8 cellular contexts compared by ENCODE assay signal in genomic region chr6:150068786-150069648, GRCh38. TPM values are rescaled to one million over a fixed set of nuclear protein-coding genes. Genes with fewer than 3 reads are reported as not detected.
A peak's percentile ranks its signal among the peaks of the same experiment; 100 is the strongest.
DNase-seq lines count a peak whose midpoint lies in the region; ATAC-seq and TF ChIP-seq lines count a peak whose summit lies in the region.

Gene ULBP3 (minus strand): TSS chr6:150069121. CDS start chr6:150069066, 55 bp downstream.

- peak; percentile 80 for ATAC-seq in GM18907 (IDR thresholded peaks at IDR 0.05; ENCODE audit: unreplicated experiment)
- ATAC-seq in HG03442 (IDR thresholded peaks at IDR 0.05; ENCODE audit: unreplicated experiment), result peak; percentile 62
- peak; percentile 97 for ATAC-seq in Panc1
- peak; percentile 82 for ATAC-seq in activated T-helper 17 cell treated with anti-CD3 and anti-CD28 coated beads, Interleukin-2, amount 50 U/mL, for 72 hours (replicated peaks)
- peak; percentile 76 to 87 (median 80) for ATAC-seq in natural killer cell
- peak; percentile 81 for ATAC-seq in stimulated activated effector memory CD8-positive, alpha-beta T cell treated with anti-CD3 and anti-CD28 coated beads, Interleukin-12 subunit alpha, Interleukin-12 subunit beta, amount 100 ng/mL, for 72 hours

- CTCF ChIA-PET in AG04449 (lab: Yijun Ruan, JAX), result interaction anchor here (0.5 to 6.0 kb wide), 17 partner anchors 8 to 749 kb away, joined by 3 to 76 read pairs (median 4); partner anchors contain the start of gene RAET1L
- CTCF ChIA-PET in Panc1 (lab: Charles Lee), result interaction anchor here (0.6 to 0.7 kb wide), 6 partner anchors 10 to 1544 kb away, joined by 3 to 8 read pairs (median 3); no protein-coding TSS in a partner anchor

- H3K27me3 ChIP-seq in Panc1 (ENCODE audit: control insufficient read depth, insufficient read depth, low read length), result no peaks in the 10 kb centered on the region

- no peaks in the 10 kb centered on the region for H3K9me3 ChIP-seq in Panc1 (ENCODE audit: control insufficient read depth, insufficient read depth, low read depth, low read length)

- no peak within 1 kb of the TSS for H3K27ac Mint-ChIP-seq in activated T-helper 17 cell treated with anti-CD3 and anti-CD28 coated beads, Interleukin-2, amount 50 U/mL, for 72 hours
- H3K27ac Mint-ChIP-seq in natural killer cell, result peak within 1 kb of the TSS in 1 of 2 donors; percentile 60
- H3K27ac Mint-ChIP-seq in stimulated activated effector memory CD8-positive, alpha-beta T cell treated with anti-CD3 and anti-CD28 coated beads, Interleukin-12 subunit alpha, Interleukin-12 subunit beta, amount 100 ng/mL, for 72 hours, result no peak within 1 kb of the TSS

- no peaks in the 10 kb centered on the region; the same call in 1 of the 2 replicates for H3K36me3 ChIP-seq in Panc1 (ENCODE audit: control insufficient read depth, insufficient read depth, low read length)

- BruUV-seq in Panc1 (replicated peaks; lab: Mats Ljungman, UMichigan), result no TSS peak

- H3K4me1 Mint-ChIP-seq in activated T-helper 17 cell treated with anti-CD3 and anti-CD28 coated beads, Interleukin-2, amount 50 U/mL, for 72 hours, result peaks cover 11% of the 10 kb centered on the region
- H3K4me1 Mint-ChIP-seq in natural killer cell, result peaks cover 17 to 38% of the 10 kb centered on the region in 2 donors
- H3K4me1 Mint-ChIP-seq in stimulated activated effector memory CD8-positive, alpha-beta T cell treated with anti-CD3 and anti-CD28 coated beads, Interleukin-12 subunit alpha, Interleukin-12 subunit beta, amount 100 ng/mL, for 72 hours, result peaks cover 44% of the 10 kb centered on the region

- TF ChIP-seq CTCF in AG04449 (IDR thresholded peaks at IDR 0.05; ENCODE audit: insufficient read depth, low read length, missing control alignments) (peak; percentile 75), Panc1 (IDR thresholded peaks at IDR 0.05) (peak; percentile 86), fibroblast of mammary gland (conservative IDR thresholded peaks at IDR 0.05; ENCODE audit: control insufficient read depth, insufficient read depth, low read depth, low read length) (peak; percentile 36), natural killer cell (IDR thresholded peaks at IDR 0.05) (peak; percentile 19)

- no peaks in the 10 kb centered on the region for H3K36me3 Mint-ChIP-seq in activated T-helper 17 cell treated with anti-CD3 and anti-CD28 coated beads, Interleukin-2, amount 50 U/mL, for 72 hours (ENCODE audit: low read depth)
- H3K36me3 Mint-ChIP-seq in natural killer cell, result no peaks in the 10 kb centered on the region
- H3K36me3 Mint-ChIP-seq in stimulated activated effector memory CD8-positive, alpha-beta T cell treated with anti-CD3 and anti-CD28 coated beads, Interleukin-12 subunit alpha, Interleukin-12 subunit beta, amount 100 ng/mL, for 72 hours, result no peaks in the 10 kb centered on the region

- peak within 1 kb of the TSS; percentile 39; the same call in 1 of the 2 replicates for H3K27ac ChIP-seq in Panc1 (ENCODE audit: low read length)

- POLR2A ChIA-PET in AG04449 (lab: Yijun Ruan, JAX) (interaction anchor here (0.7 to 1.5 kb wide), 2 partner anchors 15 to 1605 kb away, joined by 3 to 4 read pairs; no protein-coding TSS in a partner anchor), Panc1 (lab: Charles Lee) (interaction anchor here (0.7 kb wide), 2 partner anchors 23 to 273 kb away, joined by 3 to 4 read pairs; no protein-coding TSS in a partner anchor)

- peaks cover 5% of the 10 kb centered on the region; the same call in 1 of the 2 replicates for H3K4me1 ChIP-seq in Panc1 (ENCODE audit: control insufficient read depth, insufficient read depth, low read length)

- H3K4me3 ChIP-seq in AG04449 (ENCODE audit: low read depth, low read length) (peak within 1 kb of the TSS; percentile 76), Panc1 (ENCODE audit: low read depth in 2 of 2, low read length in 2 of 2) (peak within 1 kb of the TSS; percentile 62 to 77), fibroblast of mammary gland (ENCODE audit: control insufficient read depth, low read depth, low read length) (peak within 1 kb of the TSS; percentile 73)

- H3K9me3 Mint-ChIP-seq in activated T-helper 17 cell treated with anti-CD3 and anti-CD28 coated beads, Interleukin-2, amount 50 U/mL, for 72 hours, result no peaks in the 10 kb centered on the region
- H3K9me3 Mint-ChIP-seq in natural killer cell, result no peaks in the 10 kb centered on the region
- H3K9me3 Mint-ChIP-seq in stimulated activated effector memory CD8-positive, alpha-beta T cell treated with anti-CD3 and anti-CD28 coated beads, Interleukin-12 subunit alpha, Interleukin-12 subunit beta, amount 100 ng/mL, for 72 hours, result no peaks in the 10 kb centered on the region

- in situ Hi-C loops in Panc1 (cut with HindIII; ENCODE audit: low pct_unique_long_range_greater_than_20kb, low sequenced_read_pairs), result no loop called here

- peak; percentile 68 for DNase-seq in AG04449 (ENCODE audit: low read depth, low spot score)
- DNase-seq in Panc1 (ENCODE audit: low read depth, low spot score), result no peak
- DNase-seq in fibroblast of mammary gland (ENCODE audit: low read depth), result peak; percentile 94
- DNase-seq in natural killer cell, result peak; percentile 35
- peak; percentile 41 to 82 for DNase-seq in stimulated activated effector memory CD8-positive, alpha-beta T cell treated with anti-CD3 and anti-CD28 coated beads, Interleukin-12 subunit alpha, Interleukin-12 subunit beta, amount 100 ng/mL, for 72 hours (ENCODE audit: low spot score in 2 of 2)

- H3K4me3 Mint-ChIP-seq in activated T-helper 17 cell treated with anti-CD3 and anti-CD28 coated beads, Interleukin-2, amount 50 U/mL, for 72 hours, result peak within 1 kb of the TSS; percentile 78
- H3K4me3 Mint-ChIP-seq in natural killer cell, result peak within 1 kb of the TSS; percentile 95
- H3K4me3 Mint-ChIP-seq in stimulated activated effector memory CD8-positive, alpha-beta T cell treated with anti-CD3 and anti-CD28 coated beads, Interleukin-12 subunit alpha, Interleukin-12 subunit beta, amount 100 ng/mL, for 72 hours, result peak within 1 kb of the TSS; percentile 80

- peaks cover 16% of the 10 kb centered on the region for H3K27me3 Mint-ChIP-seq in activated T-helper 17 cell treated with anti-CD3 and anti-CD28 coated beads, Interleukin-2, amount 50 U/mL, for 72 hours
- peaks cover 6 to 14% of the 10 kb centered on the region in 2 donors for H3K27me3 Mint-ChIP-seq in natural killer cell (ENCODE audit: low read depth in 2 of 2)

- intact Hi-C loops in Panc1 (cut with micrococcal nuclease; ENCODE audit: unreplicated experiment) (no loop called here), natural killer cell (cut with micrococcal nuclease) (loop anchor here (5.0 kb wide), 1 partner anchor 268 kb away; no protein-coding TSS in a partner anchor)

RNA-seq across cellular contexts. Expression of gene ULBP3, which starts in this region (rescaled TPM):
- 2.4 TPM for total RNA-seq in Panc1 (2021; ENCODE audit: unreplicated experiment)
- 1.6 TPM for polyA plus RNA-seq in Panc1 (2012; ENCODE audit: insufficient read length)
- 1 to 10 TPM in 1 of 2 donors, not detected in 1; 1.1 TPM for total RNA-seq in activated T-helper 17 cell treated with anti-CD3 and anti-CD28 coated beads, Interleukin-2, amount 50 U/mL, for 72 hours
- total RNA-seq in natural killer cell, result 1 to 10 TPM in 1 of 3 donors, under 1 TPM in 2; 0.64 to 1.5 (median 0.75) TPM

Comparison
In these comparisons a context has a peak if more than half of its experiments do, and no peak if none do; other contexts are left out.
1. CTCF ChIP-seq: peak in every context shown above with its lines; median percentile 86 in Panc1; 75 in AG04449; 36 in fibroblast of mammary gland; 19 in natural killer cell.